ENCODE assay signal across 20 cellular contexts in the genomic region with DNA sequence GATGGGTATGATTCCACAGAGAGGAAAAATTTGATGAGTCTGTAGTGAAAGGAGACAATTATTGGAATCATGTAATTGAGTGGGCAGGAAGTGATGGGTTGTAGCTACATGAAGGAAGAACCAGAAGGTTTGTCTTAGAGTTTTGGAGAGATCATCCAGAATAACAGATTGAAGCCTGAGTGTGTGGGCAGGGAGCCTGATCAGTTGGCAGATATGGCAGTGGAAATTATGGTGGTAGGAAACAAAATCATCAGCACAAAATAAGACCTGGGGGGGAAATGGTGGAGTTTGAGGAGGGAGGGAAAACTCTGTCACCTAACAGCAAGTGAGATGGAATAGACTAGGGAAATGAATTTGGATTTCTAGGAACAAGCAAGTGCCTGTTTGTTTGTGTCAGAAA.
"Had no signal": no experiment of that assay in that cellular context is flagged by ENCODE, and none has a peak within 500 bp of the region (broad histone marks: within the 10 kb centered on the region; RNA-seq: fewer than 3 reads in every experiment).

No MANE protein-coding gene starts in this region.

- H3K4me1 ChIP-seq: colonic mucosa, esophagus muscularis mucosa, foreskin keratinocyte, gastroesophageal sphincter, heart left ventricle, left lung, lower lobe of right lung had no signal

- ATAC-seq: effector memory CD8-positive, alpha-beta T cell; foreskin keratinocyte; gastroesophageal sphincter; heart left ventricle; left cardiac atrium; left lung; left ventricle myocardium superior; lower lobe of right lung; mucosa of descending colon; naive thymus-derived CD8-positive, alpha-beta T cell had no signal

- H3K27ac ChIP-seq: colonic mucosa, esophagus muscularis mucosa, foreskin keratinocyte, gastroesophageal sphincter, heart left ventricle, hepatocyte, left lung, lower lobe of right lung had no signal

- H3K9me3 ChIP-seq: colonic mucosa, esophagus muscularis mucosa, lower lobe of right lung, mucosa of descending colon had no signal

- DNase-seq: colonic mucosa; cortex of kidney; effector CD8-positive, alpha-beta T cell; effector memory CD8-positive, alpha-beta T cell; foreskin keratinocyte; heart left ventricle; hypothalamus; left cardiac atrium; left lung; left ventricle myocardium superior; lower lobe of right lung; mesenchymal stem cell; mucosa of descending colon; naive B cell; naive thymus-derived CD8-positive, alpha-beta T cell had no signal

- H3K27me3 ChIP-seq: colonic mucosa, esophagus muscularis mucosa, foreskin keratinocyte, gastroesophageal sphincter, heart left ventricle, hepatocyte, left lung had no signal

- H3K4me1 Mint-ChIP-seq: naive B cell; naive thymus-derived CD8-positive, alpha-beta T cell had no signal

- H3K36me3 Mint-ChIP-seq: naive B cell; naive thymus-derived CD8-positive, alpha-beta T cell had no signal

- H3K4me3 ChIP-seq: colonic mucosa, esophagus muscularis mucosa, gastroesophageal sphincter, heart left ventricle, hepatocyte, left lung, lower lobe of right lung, mucosa of descending colon had no signal

- H3K27me3 Mint-ChIP-seq: dendritic cell treated with granulocyte-macrophage colony-stimulating factor and Interleukin-4, amounts not matched to agents 40 ng/mL and 50 ng/mL, for 4 days; effector memory CD8-positive, alpha-beta T cell; naive B cell had no signal

- H3K36me3 ChIP-seq: colonic mucosa, esophagus muscularis mucosa, gastroesophageal sphincter, heart left ventricle, left lung, lower lobe of right lung had no signal

- H3K4me3 Mint-ChIP-seq: dendritic cell treated with granulocyte-macrophage colony-stimulating factor and Interleukin-4, amounts not matched to agents 40 ng/mL and 50 ng/mL, for 4 days; effector memory CD8-positive, alpha-beta T cell; mesothelial cell of epicardium; naive B cell; naive thymus-derived CD8-positive, alpha-beta T cell had no signal

- H3K27ac Mint-ChIP-seq: dendritic cell treated with granulocyte-macrophage colony-stimulating factor and Interleukin-4, amounts not matched to agents 40 ng/mL and 50 ng/mL, for 4 days; effector memory CD8-positive, alpha-beta T cell; mesothelial cell of epicardium; naive B cell; naive thymus-derived CD8-positive, alpha-beta T cell had no signal
